Comparison of ENCODE assay signal across 1 cellular context in the genomic region with DNA sequence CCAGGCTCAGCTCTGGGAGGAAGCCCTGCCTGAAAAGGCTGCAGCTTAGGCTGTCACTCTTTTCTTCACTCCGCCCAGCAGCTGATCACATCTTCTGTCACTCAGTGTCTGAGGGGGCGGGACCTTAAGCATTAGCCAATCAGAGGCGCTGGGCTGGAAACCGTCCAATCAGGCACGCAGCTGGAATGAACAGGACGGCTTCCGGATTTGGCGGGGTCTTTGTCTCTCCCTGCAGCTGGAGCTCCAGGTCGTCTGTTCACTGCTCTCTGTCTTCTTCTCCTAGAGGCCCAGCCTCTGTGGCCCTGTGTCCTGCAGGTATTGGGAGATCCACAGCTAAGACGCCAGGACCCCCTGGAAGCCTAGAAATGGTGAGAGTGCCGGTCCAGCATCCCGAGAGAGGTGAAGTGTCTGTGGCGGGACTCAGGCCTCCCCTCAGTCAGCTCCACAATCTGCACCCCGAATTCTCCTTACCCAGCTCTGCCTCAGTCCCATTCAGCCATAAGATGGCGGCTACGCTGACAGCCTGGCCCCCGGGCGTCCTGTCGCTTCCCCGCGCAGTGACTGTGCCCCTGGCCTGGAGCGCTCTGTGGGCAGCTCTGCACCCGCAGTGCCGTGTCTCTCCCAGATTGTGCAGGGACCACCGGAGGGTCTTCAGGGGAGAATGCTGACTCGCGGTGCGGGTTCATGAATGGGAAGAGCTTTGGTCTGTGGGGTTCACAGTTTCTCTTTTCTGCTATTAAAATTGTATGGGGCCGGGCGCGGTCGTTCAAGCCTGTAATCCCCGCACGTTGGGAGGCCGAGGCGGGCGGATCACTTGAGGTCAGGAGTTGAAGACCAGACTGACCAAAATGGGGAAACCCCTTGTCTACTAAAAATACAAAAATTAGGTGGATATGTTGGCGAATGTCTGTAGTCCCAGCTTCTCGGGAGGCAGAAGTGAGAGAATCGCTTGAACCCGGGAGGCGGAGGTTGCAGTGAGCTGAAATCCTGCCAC.
TF ChIP-seq lines count a peak whose summit lies in the region.

Gene ZNF66, plus strand, starts transcription at position 222 of the 994 bp plus-strand sequence. Its CDS starts 144 bp downstream, at position 366.

TF ChIP-seq in GM12878, 131 proteins besides CTCF, POLR2A, EP300 and RAD21 (continued from another document and continues in another):
- TF ChIP-seq, protein P1, sequence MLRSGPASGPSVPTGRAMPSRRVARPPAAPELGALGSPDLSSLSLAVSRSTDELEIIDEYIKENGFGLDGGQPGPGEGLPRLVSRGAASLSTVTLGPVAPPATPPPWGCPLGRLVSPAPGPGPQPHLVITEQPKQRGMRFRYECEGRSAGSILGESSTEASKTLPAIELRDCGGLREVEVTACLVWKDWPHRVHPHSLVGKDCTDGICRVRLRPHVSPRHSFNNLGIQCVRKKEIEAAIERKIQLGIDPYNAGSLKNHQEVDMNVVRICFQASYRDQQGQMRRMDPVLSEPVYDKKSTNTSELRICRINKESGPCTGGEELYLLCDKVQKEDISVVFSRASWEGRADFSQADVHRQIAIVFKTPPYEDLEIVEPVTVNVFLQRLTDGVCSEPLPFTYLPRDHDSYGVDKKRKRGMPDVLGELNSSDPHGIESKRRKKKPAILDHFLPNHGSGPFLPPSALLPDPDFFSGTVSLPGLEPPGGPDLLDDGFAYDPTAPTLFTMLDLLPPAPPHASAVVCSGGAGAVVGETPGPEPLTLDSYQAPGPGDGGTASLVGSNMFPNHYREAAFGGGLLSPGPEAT (IDR thresholded peaks at IDR 0.05; ENCODE audit: low read depth): 0 out of 2 replicates have a peak, but pooled peaks have one; percentile 38
- 0 out of 2 replicates have a peak, but pooled peaks have one; percentile 32 for TF ChIP-seq POLR2AphosphoS2 (IDR thresholded peaks at IDR 0.05; ENCODE audit: low read depth, low read length)
- no peak for TF ChIP-seq BHLHE40 (IDR thresholded peaks at IDR 0.05; ENCODE audit: borderline replicate concordance in 1 of 2, low read depth in 2 of 2, low read length in 1 of 2)
- TF ChIP-seq BCLAF1 (IDR thresholded peaks at IDR 0.05): no peak
- peak; percentile 96 for TF ChIP-seq SP1 (IDR thresholded peaks at IDR 0.05; ENCODE audit: low read depth, low read length)
- TF ChIP-seq ATF2 (IDR thresholded peaks at IDR 0.05; ENCODE audit: low read length): no peak
- TF ChIP-seq, protein P2, sequence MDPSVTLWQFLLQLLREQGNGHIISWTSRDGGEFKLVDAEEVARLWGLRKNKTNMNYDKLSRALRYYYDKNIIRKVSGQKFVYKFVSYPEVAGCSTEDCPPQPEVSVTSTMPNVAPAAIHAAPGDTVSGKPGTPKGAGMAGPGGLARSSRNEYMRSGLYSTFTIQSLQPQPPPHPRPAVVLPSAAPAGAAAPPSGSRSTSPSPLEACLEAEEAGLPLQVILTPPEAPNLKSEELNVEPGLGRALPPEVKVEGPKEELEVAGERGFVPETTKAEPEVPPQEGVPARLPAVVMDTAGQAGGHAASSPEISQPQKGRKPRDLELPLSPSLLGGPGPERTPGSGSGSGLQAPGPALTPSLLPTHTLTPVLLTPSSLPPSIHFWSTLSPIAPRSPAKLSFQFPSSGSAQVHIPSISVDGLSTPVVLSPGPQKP (IDR thresholded peaks at IDR 0.05; ENCODE audit: low read depth, low read length): no peak
- no peak for TF ChIP-seq BACH1 (IDR thresholded peaks at IDR 0.05; ENCODE audit: borderline replicate concordance)
- TF ChIP-seq, protein P3, sequence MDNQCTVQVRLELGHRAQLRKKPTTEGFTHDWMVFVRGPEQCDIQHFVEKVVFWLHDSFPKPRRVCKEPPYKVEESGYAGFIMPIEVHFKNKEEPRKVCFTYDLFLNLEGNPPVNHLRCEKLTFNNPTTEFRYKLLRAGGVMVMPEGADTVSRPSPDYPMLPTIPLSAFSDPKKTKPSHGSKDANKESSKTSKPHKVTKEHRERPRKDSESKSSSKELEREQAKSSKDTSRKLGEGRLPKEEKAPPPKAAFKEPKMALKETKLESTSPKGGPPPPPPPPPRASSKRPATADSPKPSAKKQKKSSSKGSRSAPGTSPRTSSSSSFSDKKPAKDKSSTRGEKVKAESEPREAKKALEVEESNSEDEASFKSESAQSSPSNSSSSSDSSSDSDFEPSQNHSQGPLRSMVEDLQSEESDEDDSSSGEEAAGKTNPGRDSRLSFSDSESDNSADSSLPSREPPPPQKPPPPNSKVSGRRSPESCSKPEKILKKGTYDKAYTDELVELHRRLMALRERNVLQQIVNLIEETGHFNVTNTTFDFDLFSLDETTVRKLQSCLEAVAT (IDR thresholded peaks at IDR 0.05): 0 out of 2 replicates have a peak, but pooled peaks have one; percentile 39
- no peak for TF ChIP-seq CREM (IDR thresholded peaks at IDR 0.05; ENCODE audit: low read depth)
- TF ChIP-seq MEF2B (IDR thresholded peaks at IDR 0.05; ENCODE audit: partially characterized antibody, poor library complexity, severe bottlenecking): no peak
- 0 out of 2 replicates have a peak, but pooled peaks have one; percentile 40 for TF ChIP-seq NR2F1 (conservative IDR thresholded peaks at IDR 0.05)
- TF ChIP-seq FOS (IDR thresholded peaks at IDR 0.05; ENCODE audit: borderline replicate concordance, extremely low read depth, insufficient read length): peak; percentile 84
- TF ChIP-seq ZBTB11 (CRISPR knock-in tag; IDR thresholded peaks at IDR 0.05): no peak
- no peak for TF ChIP-seq PRDM15 (CRISPR knock-in tag; IDR thresholded peaks at IDR 0.05)
- TF ChIP-seq PAX8 (IDR thresholded peaks at IDR 0.05): no peak
- TF ChIP-seq CEBPB (IDR thresholded peaks at IDR 0.05; ENCODE audit: borderline replicate concordance in 1 of 2, low read depth in 2 of 2, low read length in 2 of 2): no peak
- no peak for TF ChIP-seq TCF12 (IDR thresholded peaks at IDR 0.05; ENCODE audit: low read depth, low read length)
- TF ChIP-seq ZNF622 (IDR thresholded peaks at IDR 0.05): no peak
- TF ChIP-seq NR2C1 (IDR thresholded peaks at IDR 0.05): no peak
- TF ChIP-seq NFXL1 (IDR thresholded peaks at IDR 0.05; ENCODE audit: borderline replicate concordance): no peak
- no peak for TF ChIP-seq SMARCA5 (IDR thresholded peaks at IDR 0.05)
- no peak for TF ChIP-seq STAT3 (IDR thresholded peaks at IDR 0.05; ENCODE audit: low read depth, low read length)
- TF ChIP-seq POLR2AphosphoS5 (IDR thresholded peaks at IDR 0.05; ENCODE audit: low read length): peak; percentile 96
- 0 out of 3 replicates have a peak, but pooled peaks have one; percentile 39 for TF ChIP-seq POU2F2 (IDR thresholded peaks at IDR 0.05; ENCODE audit: borderline replicate concordance, low read depth, low read length)
- TF ChIP-seq ZNF384 (IDR thresholded peaks at IDR 0.05; ENCODE audit: borderline replicate concordance, low read depth, low read length): no peak
- no peak; the same call in 1 of the 2 replicates for TF ChIP-seq CBFB (IDR thresholded peaks at IDR 0.05; ENCODE audit: low read depth)
- TF ChIP-seq, protein P4, sequence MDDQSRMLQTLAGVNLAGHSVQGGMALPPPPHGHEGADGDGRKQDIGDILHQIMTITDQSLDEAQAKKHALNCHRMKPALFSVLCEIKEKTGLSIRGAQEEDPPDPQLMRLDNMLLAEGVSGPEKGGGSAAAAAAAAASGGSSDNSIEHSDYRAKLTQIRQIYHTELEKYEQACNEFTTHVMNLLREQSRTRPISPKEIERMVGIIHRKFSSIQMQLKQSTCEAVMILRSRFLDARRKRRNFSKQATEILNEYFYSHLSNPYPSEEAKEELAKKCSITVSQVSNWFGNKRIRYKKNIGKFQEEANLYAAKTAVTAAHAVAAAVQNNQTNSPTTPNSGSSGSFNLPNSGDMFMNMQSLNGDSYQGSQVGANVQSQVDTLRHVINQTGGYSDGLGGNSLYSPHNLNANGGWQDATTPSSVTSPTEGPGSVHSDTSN (IDR thresholded peaks at IDR 0.05; ENCODE audit: insufficient replicate concordance, low read depth, low read length): peak; percentile 95
- TF ChIP-seq GABPA (IDR thresholded peaks at IDR 0.05; ENCODE audit: low read depth): no peak
- TF ChIP-seq IKZF2 (IDR thresholded peaks at IDR 0.05): no peak
